8 cellular contexts compared by ENCODE assay signal in genomic region chr22:42662114-42663021, GRCh38. TPM values are rescaled to one million over a fixed set of nuclear protein-coding genes. Genes with fewer than 3 reads are reported as not detected.
DNase-seq lines count a peak whose midpoint lies in the region; ATAC-seq lines count a peak whose summit lies in the region.

No MANE protein-coding gene starts in this region.

- ATAC-seq in left colon (peak; percentile 92), GM18519 (IDR thresholded peaks at IDR 0.05; ENCODE audit: low FRiP score, unreplicated experiment) (no peak)

- intact Hi-C loops in left colon (cut with DNase I, micrococcal nuclease): no loop called here

- DNase-seq in SIG-M5 treated with dmso at 0.1 percent for 504 hours (lab: John Stamatoyannopoulos, UW; ENCODE audit: unreplicated experiment) (peak; percentile 68), SIG-M5 (lab: John Stamatoyannopoulos, UW) (no peak), NCI-H1092 (lab: John Stamatoyannopoulos, UW) (peak; percentile 50), cerebellar cortex (ENCODE audit: low spot score) (peak; percentile 75), left colon (peak in 1 of 2 donors; percentile 91)
- peak; percentile 65 for DNase-seq in activated CD4-positive, CD25-positive, alpha-beta regulatory T cell treated with anti-CD3 and anti-CD28 coated beads, Interleukin-2, amount 50 U/mL, for 16 hours (ENCODE audit: low read depth, low spot score)
- peak; percentile 74 to 84 for DNase-seq in stimulated activated CD4-positive, alpha-beta T cell treated with anti-CD3 and anti-CD28 coated beads, Interleukin-1b, Interleukin-23, amount 100 ng/mL, for 4 hours (ENCODE audit: low read depth in 2 of 2)

RNA-seq across cellular contexts. Expression of gene CYB5R3, which starts 13.2 kb away (rescaled TPM):
- 100 to 1,000 TPM; 157 to 192 TPM for total RNA-seq in left colon

RNA-seq across cellular contexts. Expression of gene ATP5MGL, which starts 22.0 kb away (rescaled TPM):
- total RNA-seq in left colon: under 1 TPM; 0.34 to 0.89 TPM

RNA-seq across cellular contexts. Expression of gene POLDIP3, which starts 47.7 kb away (rescaled TPM):
- 10 to 100 TPM; 48.9 to 61.3 TPM for total RNA-seq in left colon

RNA-seq across cellular contexts. Expression of gene A4GALT, which starts 58.3 kb away (rescaled TPM):
- total RNA-seq in left colon: 1 to 10 TPM; 5.1 to 6.3 TPM
